28 cellular contexts compared by ENCODE assay signal in genomic region chr4:10197952-10198351, GRCh38.
"Had no signal": no experiment of that assay in that cellular context is flagged by ENCODE, and none has a peak within 500 bp of the region (broad histone marks: within the 10 kb centered on the region; RNA-seq: fewer than 3 reads in every experiment).

No MANE protein-coding gene starts in this region.

- H3K27me3 Mint-ChIP-seq: progenitor cell of endocrine pancreas had no signal

- H3K27ac ChIP-seq: lower lobe of right lung, neural progenitor cell, neutrophil, parathyroid adenoma, right atrium auricular region, right lobe of liver, skin epidermis, stomach, testis, thyroid gland, transverse colon, upper lobe of left lung, vagina had no signal

- H3K4me3 Mint-ChIP-seq: naive B cell; natural killer cell; nephron progenitor cell; neural progenitor cell; stimulated activated naive B cell treated with anti-CD40 and anti-IgM and Interleukin-4, amounts not matched to agents 10 μg/mL and 1 μg/mL and 100 μg/mL, for 72 hours had no signal

- H3K27ac Mint-ChIP-seq: naive B cell; natural killer cell; nephron progenitor cell; neural progenitor cell; progenitor cell of endocrine pancreas; stimulated activated naive B cell treated with anti-CD40 and anti-IgM and Interleukin-4, amounts not matched to agents 10 μg/mL and 1 μg/mL and 100 μg/mL, for 72 hours had no signal

- H3K9me3 Mint-ChIP-seq: natural killer cell, nephron progenitor cell, neural progenitor cell had no signal

- ATAC-seq: lower lobe of right lung; natural killer cell; right lobe of liver; stimulated activated naive B cell treated with anti-CD40 and anti-IgM and Interleukin-4, amounts not matched to agents 10 μg/mL and 1 μg/mL and 100 μg/mL, for 72 hours; stimulated activated naive CD8-positive, alpha-beta T cell treated with anti-CD3 and anti-CD28 coated beads, Interleukin-15, Interleukin-2, amounts not matched to agents 100 U/mL and 50 U/mL, for 24 hours had no signal

- H3K9me3 ChIP-seq: lower lobe of right lung, neutrophil, right atrium auricular region, right lobe of liver, stomach, testis, thyroid gland, transverse colon, upper lobe of left lung, vagina had no signal

- H3K36me3 Mint-ChIP-seq: naive B cell; natural killer cell; neural progenitor cell; stimulated activated naive B cell treated with anti-CD40 and anti-IgM and Interleukin-4, amounts not matched to agents 10 μg/mL and 1 μg/mL and 100 μg/mL, for 72 hours had no signal

- H3K79me2 ChIP-seq: parathyroid adenoma had no signal

- H3K4me3 ChIP-seq: lower lobe of right lung, neural progenitor cell, right atrium auricular region, right lobe of liver, skin epidermis, stomach, testis, thyroid gland, transverse colon, upper lobe of left lung, vagina had no signal

- H3K4me1 Mint-ChIP-seq: naive B cell; natural killer cell; nephron progenitor cell; neural progenitor cell; stimulated activated naive B cell treated with anti-CD40 and anti-IgM and Interleukin-4, amounts not matched to agents 10 μg/mL and 1 μg/mL and 100 μg/mL, for 72 hours had no signal

- DNase-seq: hypothalamus; islet precursor cell; lower lobe of right lung; mammary epithelial cell; mesenchymal stem cell; naive B cell; natural killer cell; nephron progenitor cell; occipital lobe; right lobe of liver; stimulated activated CD4-positive, alpha-beta T cell treated with anti-CD3 and anti-CD28 coated beads, Interleukin-12 subunit alpha, Interleukin-12 subunit beta, amount 100 ng/mL, for 4 hours; stimulated activated CD4-positive, alpha-beta T cell treated with anti-CD3 and anti-CD28 coated beads, Interleukin-15, amount 100 ng/mL, for 24 hours; stimulated activated CD4-positive, alpha-beta T cell treated with anti-CD3 and anti-CD28 coated beads, Interleukin-2, amount 100 ng/mL, for 24 hours; stimulated activated CD4-positive, alpha-beta T cell treated with anti-CD3 and anti-CD28 coated beads, Interleukin-4, amount 100 ng/mL, for 1 hour; stimulated activated naive B cell treated with anti-CD40 and anti-IgM and Interleukin-4, amounts not matched to agents 10 μg/mL and 1 μg/mL and 100 μg/mL, for 72 hours; stimulated activated naive CD8-positive, alpha-beta T cell treated with anti-CD3 and anti-CD28 coated beads, Interleukin-15, Interleukin-2, amounts not matched to agents 100 U/mL and 50 U/mL, for 24 hours; stomach; testis; thyroid gland; transverse colon; upper lobe of left lung had no signal

- H3K4me1 ChIP-seq: lower lobe of right lung, neural progenitor cell, parathyroid adenoma, right atrium auricular region, right lobe of liver, stomach, testis, thyroid gland, transverse colon, upper lobe of left lung, vagina had no signal

- H3K27me3 ChIP-seq: neural progenitor cell, neutrophil, right atrium auricular region, right lobe of liver, stomach, testis, thyroid gland, transverse colon, upper lobe of left lung, vagina had no signal

- H3K4me2 ChIP-seq: neural progenitor cell had no signal

- H3K9ac ChIP-seq: neural progenitor cell, parathyroid adenoma had no signal

- H3K36me3 ChIP-seq: lower lobe of right lung, neural progenitor cell, neutrophil, right atrium auricular region, right lobe of liver, stomach, thyroid gland, transverse colon, upper lobe of left lung, vagina had no signal

- H2AFZ ChIP-seq: neural progenitor cell, parathyroid adenoma had no signal
